In genomic region chr1:72606216-72606615, GRCh38 we compare ENCODE assay signal across 20 cellular contexts.
"Had no signal": no experiment of that assay in that cellular context is flagged by ENCODE, and none has a peak within 500 bp of the region (broad histone marks: within the 10 kb centered on the region; RNA-seq: fewer than 3 reads in every experiment).

No MANE protein-coding gene starts in this region.

- H3K27ac ChIP-seq: colonic mucosa, esophagus muscularis mucosa, foreskin keratinocyte, heart right ventricle, lower lobe of right lung, parathyroid adenoma, right lobe of liver, suprapubic skin, transverse colon, upper lobe of right lung, uterus had no signal

- H3K36me3 ChIP-seq: colonic mucosa, esophagus muscularis mucosa, heart right ventricle, lower lobe of right lung, right lobe of liver, suprapubic skin, transverse colon, upper lobe of right lung, uterus had no signal

- H3K27me3 ChIP-seq: colonic mucosa, esophagus muscularis mucosa, foreskin keratinocyte, heart right ventricle, right lobe of liver, suprapubic skin, transverse colon, upper lobe of right lung, uterus had no signal

- H3K4me3 ChIP-seq: colonic mucosa, esophagus muscularis mucosa, heart right ventricle, lower lobe of right lung, right lobe of liver, suprapubic skin, transverse colon, upper lobe of right lung, uterus had no signal

- H3K9ac ChIP-seq: parathyroid adenoma had no signal

- H3K9me3 ChIP-seq: colonic mucosa, esophagus muscularis mucosa, heart right ventricle, lower lobe of right lung, right lobe of liver, suprapubic skin, transverse colon, upper lobe of right lung, uterus had no signal

- ATAC-seq: foreskin keratinocyte; heart right ventricle; left ventricle myocardium superior; lower lobe of right lung; natural killer cell; right lobe of liver; stimulated activated naive B cell treated with anti-CD40 and anti-IgM and Interleukin-4, amounts not matched to agents 10 μg/mL and 1 μg/mL and 100 μg/mL, for 72 hours; upper lobe of right lung had no signal

- H2AFZ ChIP-seq: parathyroid adenoma had no signal

- DNase-seq: colonic mucosa; effector CD8-positive, alpha-beta T cell; foreskin keratinocyte; glutamatergic neuron; heart right ventricle; hippocampal formation; left ventricle myocardium superior; lower lobe of right lung; natural killer cell; right lobe of liver; small intestine; stimulated activated CD4-positive, alpha-beta T cell treated with anti-CD3 and anti-CD28 coated beads, Interleukin-15, amount 100 ng/mL, for 24 hours; stimulated activated CD4-positive, alpha-beta T cell treated with anti-CD3 and anti-CD28 coated beads, Interleukin-2, amount 100 ng/mL, for 48 hours; stimulated activated naive B cell treated with anti-CD40 and anti-IgM and Interleukin-4, amounts not matched to agents 10 μg/mL and 1 μg/mL and 100 μg/mL, for 72 hours; transverse colon; upper lobe of right lung; uterus had no signal

- H3K4me1 ChIP-seq: colonic mucosa, esophagus muscularis mucosa, lower lobe of right lung, parathyroid adenoma, right lobe of liver, suprapubic skin, transverse colon, upper lobe of right lung, uterus had no signal
